1 cellular context compared by ENCODE assay signal in genomic region chr12:131963381-131963780, GRCh38.
TF ChIP-seq lines count a peak whose summit lies in the region.

No MANE protein-coding gene starts in this region.

TF ChIP-seq in K562, 482 proteins besides CTCF, POLR2A, EP300 and RAD21 (continued from another document):
- TF ChIP-seq PKNOX1 (IDR thresholded peaks at IDR 0.05), result peak; percentile 20; the same call in 1 of the 2 replicates
- no peak for TF ChIP-seq HNRNPH1 (optimal IDR thresholded peaks at IDR 0.05; ENCODE audit: low read depth, low read length)
- no peak for TF ChIP-seq ARID3A (IDR thresholded peaks at IDR 0.05; ENCODE audit: borderline replicate concordance, low read depth, low read length)
- no peak for TF ChIP-seq TARDBP (IDR thresholded peaks at IDR 0.05)
- TF ChIP-seq XRCC4 (IDR thresholded peaks at IDR 0.05; ENCODE audit: extremely low read depth, insufficient read depth, insufficient read length), result no peak
- peak; percentile 85 for TF ChIP-seq RFX1 (IDR thresholded peaks at IDR 0.05)
- no peak for TF ChIP-seq MAFK (IDR thresholded peaks at IDR 0.05; ENCODE audit: low read length)
- TF ChIP-seq MCM2 (IDR thresholded peaks at IDR 0.05; ENCODE audit: low read depth), result no peak
- TF ChIP-seq SREBF1 (IDR thresholded peaks at IDR 0.05; ENCODE audit: borderline replicate concordance, low read depth, low read length), result no peak
- TF ChIP-seq MEIS2 (IDR thresholded peaks at IDR 0.05; ENCODE audit: partially characterized antibody), result peak; percentile 32
- no peak for TF ChIP-seq HDGF (IDR thresholded peaks at IDR 0.05)
